1 cellular context compared by ENCODE assay signal in the genomic region with DNA sequence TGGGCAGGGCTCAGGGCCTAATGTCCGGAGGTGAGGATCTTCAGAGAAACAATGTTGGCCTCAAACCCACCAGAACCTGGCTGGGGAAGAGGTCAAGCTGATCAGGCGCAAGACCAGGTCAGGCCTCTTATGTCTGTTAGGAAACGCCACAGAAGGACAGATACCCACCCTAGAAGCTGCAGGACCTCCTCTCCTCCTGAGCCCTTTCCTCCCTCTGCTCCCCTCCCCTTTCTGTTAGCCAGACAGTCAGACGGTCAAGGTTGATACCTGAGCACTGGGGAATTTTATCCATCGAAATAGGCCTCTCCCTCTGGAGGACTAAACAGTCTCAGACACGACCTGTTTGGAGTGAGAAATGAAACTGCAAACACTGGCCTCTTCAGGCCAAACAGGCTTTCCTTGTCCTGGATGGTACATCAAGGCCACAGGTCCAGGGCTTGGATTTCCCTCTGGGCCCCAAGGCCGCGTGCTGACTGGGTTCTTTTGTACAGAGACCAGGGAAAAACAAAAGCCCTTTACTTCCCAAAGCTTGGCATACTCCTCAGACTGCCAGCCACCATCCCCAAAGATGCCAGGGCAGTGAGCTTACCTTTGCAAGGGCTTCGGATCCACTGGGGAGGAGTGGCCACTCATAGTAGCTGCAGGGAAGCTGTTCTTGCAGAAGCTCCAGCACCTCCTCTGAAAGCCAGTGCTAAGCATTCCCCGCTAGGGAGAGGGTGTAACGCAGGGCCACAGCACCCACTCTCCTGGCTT.
TF ChIP-seq lines count a peak whose summit lies in the region.

No MANE protein-coding gene starts in this region.

TF ChIP-seq in HepG2, 621 proteins besides CTCF, POLR2A, EP300 and RAD21 (continued from another document and continues in another):
- TF ChIP-seq, protein P1, sequence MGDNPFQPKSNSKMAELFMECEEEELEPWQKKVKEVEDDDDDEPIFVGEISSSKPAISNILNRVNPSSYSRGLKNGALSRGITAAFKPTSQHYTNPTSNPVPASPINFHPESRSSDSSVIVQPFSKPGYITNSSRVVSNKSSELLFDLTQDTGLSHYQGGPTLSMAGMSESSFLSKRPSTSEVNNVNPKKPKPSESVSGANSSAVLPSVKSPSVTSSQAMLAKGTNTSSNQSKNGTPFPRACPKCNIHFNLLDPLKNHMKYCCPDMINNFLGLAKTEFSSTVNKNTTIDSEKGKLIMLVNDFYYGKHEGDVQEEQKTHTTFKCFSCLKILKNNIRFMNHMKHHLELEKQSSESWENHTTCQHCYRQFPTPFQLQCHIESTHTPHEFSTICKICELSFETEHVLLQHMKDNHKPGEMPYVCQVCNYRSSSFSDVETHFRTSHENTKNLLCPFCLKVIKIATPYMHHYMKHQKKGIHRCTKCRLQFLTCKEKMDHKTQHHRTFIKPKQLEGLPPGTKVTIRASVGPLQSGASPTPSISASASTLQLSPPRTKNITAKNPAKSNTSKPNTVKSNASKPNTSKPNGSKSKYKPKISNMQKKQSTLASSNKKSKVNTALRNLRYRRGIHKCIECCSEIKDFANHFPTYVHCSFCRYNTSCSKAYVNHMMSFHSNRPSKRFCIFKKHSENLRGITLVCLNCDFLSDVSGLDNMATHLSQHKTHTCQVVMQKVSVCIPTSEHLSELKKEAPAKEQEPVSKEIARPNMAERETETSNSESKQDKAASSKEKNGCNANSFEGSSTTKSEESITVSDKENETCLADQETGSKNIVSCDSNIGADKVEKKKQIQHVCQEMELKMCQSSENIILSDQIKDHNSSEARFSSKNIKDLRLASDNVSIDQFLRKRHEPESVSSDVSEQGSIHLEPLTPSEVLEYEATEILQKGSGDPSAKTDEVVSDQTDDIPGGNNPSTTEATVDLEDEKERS (CRISPR knock-in tag; IDR thresholded peaks at IDR 0.05): peak; percentile 78; the same call in 1 of the 2 replicates
- TF ChIP-seq MTF1 (CRISPR knock-in tag; IDR thresholded peaks at IDR 0.05): no peak
- TF ChIP-seq, protein P2, sequence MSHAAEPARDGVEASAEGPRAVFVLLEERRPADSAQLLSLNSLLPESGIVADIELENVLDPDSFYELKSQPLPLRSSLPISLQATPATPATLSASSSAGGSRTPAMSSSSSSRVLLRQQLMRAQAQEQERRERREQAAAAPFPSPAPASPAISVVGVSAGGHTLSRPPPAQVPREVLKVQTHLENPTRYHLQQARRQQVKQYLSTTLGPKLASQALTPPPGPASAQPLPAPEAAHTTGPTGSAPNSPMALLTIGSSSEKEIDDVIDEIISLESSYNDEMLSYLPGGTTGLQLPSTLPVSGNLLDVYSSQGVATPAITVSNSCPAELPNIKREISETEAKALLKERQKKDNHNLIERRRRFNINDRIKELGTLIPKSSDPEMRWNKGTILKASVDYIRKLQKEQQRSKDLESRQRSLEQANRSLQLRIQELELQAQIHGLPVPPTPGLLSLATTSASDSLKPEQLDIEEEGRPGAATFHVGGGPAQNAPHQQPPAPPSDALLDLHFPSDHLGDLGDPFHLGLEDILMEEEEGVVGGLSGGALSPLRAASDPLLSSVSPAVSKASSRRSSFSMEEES (CRISPR knock-in tag; IDR thresholded peaks at IDR 0.05): 0 out of 2 replicates have a peak, but pooled peaks have one; percentile 21
- TF ChIP-seq ZC3H4 (CRISPR knock-in tag; IDR thresholded peaks at IDR 0.05; ENCODE audit: borderline replicate concordance): no peak
- TF ChIP-seq HCFC1 (IDR thresholded peaks at IDR 0.05; ENCODE audit: low read depth, low read length): no peak
- no peak for TF ChIP-seq ZNF766 (CRISPR knock-in tag; IDR thresholded peaks at IDR 0.05; ENCODE audit: borderline replicate concordance)
- no peak for TF ChIP-seq ZFP36 (IDR thresholded peaks at IDR 0.05; ENCODE audit: borderline replicate concordance, low read depth, low read length, partially characterized antibody)
- TF ChIP-seq SP4 (CRISPR knock-in tag; IDR thresholded peaks at IDR 0.05): no peak
- TF ChIP-seq KDM3A (CRISPR knock-in tag; IDR thresholded peaks at IDR 0.05; ENCODE audit: low read depth): 0 out of 2 replicates have a peak, but pooled peaks have one; percentile 11
- TF ChIP-seq SRF (IDR thresholded peaks at IDR 0.05; ENCODE audit: low read depth, low read length): no peak
- TF ChIP-seq PHF5A (CRISPR knock-in tag; IDR thresholded peaks at IDR 0.05; ENCODE audit: low read depth, unreplicated experiment): no peak
- no peak for TF ChIP-seq ZSCAN30 (CRISPR knock-in tag; IDR thresholded peaks at IDR 0.05)
- TF ChIP-seq ZNF552 (CRISPR knock-in tag; IDR thresholded peaks at IDR 0.05; ENCODE audit: borderline replicate concordance): peak; percentile 79; the same call in 1 of the 2 replicates
- TF ChIP-seq POGZ (CRISPR knock-in tag; IDR thresholded peaks at IDR 0.05): peak; percentile 47
- TF ChIP-seq, protein P3, sequence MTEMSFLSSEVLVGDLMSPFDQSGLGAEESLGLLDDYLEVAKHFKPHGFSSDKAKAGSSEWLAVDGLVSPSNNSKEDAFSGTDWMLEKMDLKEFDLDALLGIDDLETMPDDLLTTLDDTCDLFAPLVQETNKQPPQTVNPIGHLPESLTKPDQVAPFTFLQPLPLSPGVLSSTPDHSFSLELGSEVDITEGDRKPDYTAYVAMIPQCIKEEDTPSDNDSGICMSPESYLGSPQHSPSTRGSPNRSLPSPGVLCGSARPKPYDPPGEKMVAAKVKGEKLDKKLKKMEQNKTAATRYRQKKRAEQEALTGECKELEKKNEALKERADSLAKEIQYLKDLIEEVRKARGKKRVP (CRISPR knock-in tag; IDR thresholded peaks at IDR 0.05): no peak
- TF ChIP-seq ZNF724P (CRISPR knock-in tag; IDR thresholded peaks at IDR 0.05; ENCODE audit: borderline replicate concordance): no peak; the same call in 1 of the 2 replicates
- TF ChIP-seq, protein P4, sequence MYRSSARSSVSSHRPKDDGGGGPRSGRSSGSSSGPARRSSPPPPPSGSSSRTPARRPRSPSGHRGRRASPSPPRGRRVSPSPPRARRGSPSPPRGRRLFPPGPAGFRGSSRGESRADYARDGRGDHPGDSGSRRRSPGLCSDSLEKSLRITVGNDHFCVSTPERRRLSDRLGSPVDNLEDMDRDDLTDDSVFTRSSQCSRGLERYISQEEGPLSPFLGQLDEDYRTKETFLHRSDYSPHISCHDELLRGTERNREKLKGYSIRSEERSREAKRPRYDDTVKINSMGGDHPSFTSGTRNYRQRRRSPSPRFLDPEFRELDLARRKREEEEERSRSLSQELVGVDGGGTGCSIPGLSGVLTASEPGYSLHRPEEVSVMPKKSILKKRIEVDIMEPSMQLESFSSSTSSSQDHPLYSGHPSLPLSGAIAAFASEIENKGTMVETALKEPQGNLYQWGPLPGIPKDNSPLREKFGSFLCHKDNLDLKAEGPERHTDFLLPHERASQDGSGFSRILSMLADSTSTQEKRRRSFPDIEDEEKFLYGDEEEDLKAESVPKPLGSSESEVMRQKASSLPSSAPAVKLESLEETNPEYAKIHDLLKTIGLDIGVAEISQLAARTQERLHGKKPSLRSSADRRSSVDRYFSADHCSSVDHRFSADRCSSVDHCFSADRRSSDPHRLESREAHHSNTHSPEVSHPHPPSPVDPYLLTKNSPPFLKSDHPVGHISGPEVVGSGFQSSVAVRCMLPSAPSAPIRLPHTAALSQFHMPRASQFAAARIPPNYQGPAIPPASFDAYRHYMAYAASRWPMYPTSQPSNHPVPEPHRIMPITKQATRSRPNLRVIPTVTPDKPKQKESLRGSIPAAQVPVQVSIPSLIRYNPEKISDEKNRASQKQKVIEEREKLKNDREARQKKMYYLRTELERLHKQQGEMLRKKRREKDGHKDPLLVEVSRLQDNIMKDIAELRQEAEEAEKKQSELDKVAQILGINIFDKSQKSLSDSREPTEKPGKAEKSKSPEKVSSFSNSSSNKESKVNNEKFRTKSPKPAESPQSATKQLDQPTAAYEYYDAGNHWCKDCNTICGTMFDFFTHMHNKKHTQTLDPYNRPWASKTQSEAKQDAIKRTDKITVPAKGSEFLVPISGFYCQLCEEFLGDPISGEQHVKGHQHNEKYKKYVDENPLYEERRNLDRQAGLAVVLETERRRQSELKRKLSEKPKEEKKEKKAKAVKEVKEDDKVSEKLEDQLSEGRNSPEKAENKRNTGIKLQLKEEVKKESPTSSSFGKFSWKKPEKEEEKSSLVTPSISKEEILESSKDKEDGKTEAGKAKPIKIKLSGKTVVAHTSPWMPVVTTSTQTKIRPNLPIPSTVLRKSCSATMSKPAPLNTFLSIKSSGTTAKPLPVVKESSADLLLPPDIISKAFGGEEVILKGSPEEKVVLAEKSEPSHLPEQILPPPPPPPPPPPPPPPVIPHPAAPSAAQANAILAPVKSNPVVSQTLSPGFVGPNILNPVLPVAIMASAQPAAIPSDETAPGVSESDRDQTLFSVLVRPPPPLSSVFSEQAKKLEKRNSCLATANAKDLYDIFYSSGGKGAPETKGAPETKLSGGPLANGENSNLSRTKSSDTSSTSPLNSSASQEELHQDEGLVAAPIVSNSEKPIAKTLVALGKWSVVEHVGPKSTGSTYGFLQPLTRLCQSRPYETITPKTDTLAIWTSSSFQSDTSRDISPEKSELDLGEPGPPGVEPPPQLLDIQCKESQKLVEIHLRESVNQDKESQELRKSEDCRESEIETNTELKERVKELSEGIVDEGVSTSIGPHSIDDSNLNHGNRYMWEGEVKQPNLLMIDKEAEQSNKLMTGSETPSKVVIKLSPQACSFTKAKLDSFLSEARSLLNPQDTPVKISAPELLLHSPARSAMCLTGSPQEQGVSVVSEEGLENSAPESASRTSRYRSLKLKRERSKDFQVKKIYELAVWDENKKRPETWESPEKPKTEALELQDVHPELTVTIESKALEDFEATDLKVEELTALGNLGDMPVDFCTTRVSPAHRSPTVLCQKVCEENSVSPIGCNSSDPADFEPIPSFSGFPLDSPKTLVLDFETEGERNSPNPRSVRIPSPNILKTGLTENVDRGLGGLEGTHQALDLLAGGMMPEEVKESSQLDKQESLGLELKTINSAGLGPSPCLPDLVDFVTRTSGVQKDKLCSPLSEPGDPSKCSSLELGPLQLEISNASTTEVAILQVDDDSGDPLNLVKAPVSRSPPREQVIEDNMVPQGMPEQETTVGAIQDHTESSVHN (CRISPR knock-in tag; IDR thresholded peaks at IDR 0.05): no peak
- TF ChIP-seq HNRNPUL1 (IDR thresholded peaks at IDR 0.05; ENCODE audit: low read depth, low read length): no peak
- TF ChIP-seq, protein P5, sequence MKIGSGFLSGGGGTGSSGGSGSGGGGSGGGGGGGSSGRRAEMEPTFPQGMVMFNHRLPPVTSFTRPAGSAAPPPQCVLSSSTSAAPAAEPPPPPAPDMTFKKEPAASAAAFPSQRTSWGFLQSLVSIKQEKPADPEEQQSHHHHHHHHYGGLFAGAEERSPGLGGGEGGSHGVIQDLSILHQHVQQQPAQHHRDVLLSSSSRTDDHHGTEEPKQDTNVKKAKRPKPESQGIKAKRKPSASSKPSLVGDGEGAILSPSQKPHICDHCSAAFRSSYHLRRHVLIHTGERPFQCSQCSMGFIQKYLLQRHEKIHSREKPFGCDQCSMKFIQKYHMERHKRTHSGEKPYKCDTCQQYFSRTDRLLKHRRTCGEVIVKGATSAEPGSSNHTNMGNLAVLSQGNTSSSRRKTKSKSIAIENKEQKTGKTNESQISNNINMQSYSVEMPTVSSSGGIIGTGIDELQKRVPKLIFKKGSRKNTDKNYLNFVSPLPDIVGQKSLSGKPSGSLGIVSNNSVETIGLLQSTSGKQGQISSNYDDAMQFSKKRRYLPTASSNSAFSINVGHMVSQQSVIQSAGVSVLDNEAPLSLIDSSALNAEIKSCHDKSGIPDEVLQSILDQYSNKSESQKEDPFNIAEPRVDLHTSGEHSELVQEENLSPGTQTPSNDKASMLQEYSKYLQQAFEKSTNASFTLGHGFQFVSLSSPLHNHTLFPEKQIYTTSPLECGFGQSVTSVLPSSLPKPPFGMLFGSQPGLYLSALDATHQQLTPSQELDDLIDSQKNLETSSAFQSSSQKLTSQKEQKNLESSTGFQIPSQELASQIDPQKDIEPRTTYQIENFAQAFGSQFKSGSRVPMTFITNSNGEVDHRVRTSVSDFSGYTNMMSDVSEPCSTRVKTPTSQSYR (CRISPR knock-in tag; IDR thresholded peaks at IDR 0.05; ENCODE audit: borderline replicate concordance): 0 out of 2 replicates have a peak, but pooled peaks have one; percentile 64
- no peak for TF ChIP-seq GPN1 (CRISPR knock-in tag; IDR thresholded peaks at IDR 0.05; ENCODE audit: borderline replicate concordance)
- TF ChIP-seq, protein P6, sequence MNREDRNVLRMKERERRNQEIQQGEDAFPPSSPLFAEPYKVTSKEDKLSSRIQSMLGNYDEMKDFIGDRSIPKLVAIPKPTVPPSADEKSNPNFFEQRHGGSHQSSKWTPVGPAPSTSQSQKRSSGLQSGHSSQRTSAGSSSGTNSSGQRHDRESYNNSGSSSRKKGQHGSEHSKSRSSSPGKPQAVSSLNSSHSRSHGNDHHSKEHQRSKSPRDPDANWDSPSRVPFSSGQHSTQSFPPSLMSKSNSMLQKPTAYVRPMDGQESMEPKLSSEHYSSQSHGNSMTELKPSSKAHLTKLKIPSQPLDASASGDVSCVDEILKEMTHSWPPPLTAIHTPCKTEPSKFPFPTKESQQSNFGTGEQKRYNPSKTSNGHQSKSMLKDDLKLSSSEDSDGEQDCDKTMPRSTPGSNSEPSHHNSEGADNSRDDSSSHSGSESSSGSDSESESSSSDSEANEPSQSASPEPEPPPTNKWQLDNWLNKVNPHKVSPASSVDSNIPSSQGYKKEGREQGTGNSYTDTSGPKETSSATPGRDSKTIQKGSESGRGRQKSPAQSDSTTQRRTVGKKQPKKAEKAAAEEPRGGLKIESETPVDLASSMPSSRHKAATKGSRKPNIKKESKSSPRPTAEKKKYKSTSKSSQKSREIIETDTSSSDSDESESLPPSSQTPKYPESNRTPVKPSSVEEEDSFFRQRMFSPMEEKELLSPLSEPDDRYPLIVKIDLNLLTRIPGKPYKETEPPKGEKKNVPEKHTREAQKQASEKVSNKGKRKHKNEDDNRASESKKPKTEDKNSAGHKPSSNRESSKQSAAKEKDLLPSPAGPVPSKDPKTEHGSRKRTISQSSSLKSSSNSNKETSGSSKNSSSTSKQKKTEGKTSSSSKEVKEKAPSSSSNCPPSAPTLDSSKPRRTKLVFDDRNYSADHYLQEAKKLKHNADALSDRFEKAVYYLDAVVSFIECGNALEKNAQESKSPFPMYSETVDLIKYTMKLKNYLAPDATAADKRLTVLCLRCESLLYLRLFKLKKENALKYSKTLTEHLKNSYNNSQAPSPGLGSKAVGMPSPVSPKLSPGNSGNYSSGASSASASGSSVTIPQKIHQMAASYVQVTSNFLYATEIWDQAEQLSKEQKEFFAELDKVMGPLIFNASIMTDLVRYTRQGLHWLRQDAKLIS (CRISPR knock-in tag; IDR thresholded peaks at IDR 0.05): 0 out of 2 replicates have a peak, but pooled peaks have one; percentile 66
- no peak for TF ChIP-seq XBP1 (CRISPR knock-in tag; IDR thresholded peaks at IDR 0.05)
- no peak for TF ChIP-seq HNRNPK (IDR thresholded peaks at IDR 0.05; ENCODE audit: low read depth, low read length, poor library complexity, severe bottlenecking)
- no peak for TF ChIP-seq TP53 (CRISPR knock-in tag; conservative IDR thresholded peaks at IDR 0.05)
- TF ChIP-seq RAD51 (IDR thresholded peaks at IDR 0.05; ENCODE audit: borderline replicate concordance): no peak
- no peak for TF ChIP-seq ZNF207 (IDR thresholded peaks at IDR 0.05; ENCODE audit: borderline replicate concordance)
- TF ChIP-seq ZNF607 (CRISPR knock-in tag; IDR thresholded peaks at IDR 0.05; ENCODE audit: borderline replicate concordance): no peak
